18 cellular contexts compared by ENCODE assay signal in the genomic region with DNA sequence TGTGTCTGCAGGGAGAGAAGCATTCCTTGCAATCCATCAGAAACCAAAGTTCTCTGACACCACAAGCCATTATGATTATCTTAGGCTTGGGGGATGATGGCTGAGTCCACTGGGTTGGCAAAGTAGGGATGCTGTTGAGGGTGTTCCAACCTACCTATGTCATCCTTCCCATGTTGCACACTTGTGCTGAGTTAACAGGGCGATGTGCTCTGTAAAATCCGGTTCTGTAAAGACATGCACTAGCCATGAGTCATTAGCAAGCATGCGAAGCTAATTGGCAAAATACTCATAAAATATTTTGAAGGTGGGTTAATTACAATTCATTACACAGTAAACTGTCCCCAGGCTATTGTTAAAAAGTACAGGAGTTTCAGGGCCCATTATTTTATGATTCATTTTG.
DNase-seq lines count a peak whose midpoint lies in the region; ATAC-seq, FAIRE-seq and TF ChIP-seq lines count a peak whose summit lies in the region.
"Had no signal": no experiment of that assay in that cellular context is flagged by ENCODE, and none has a peak within 500 bp of the region (broad histone marks: within the 10 kb centered on the region; RNA-seq: fewer than 3 reads in every experiment).

No MANE protein-coding gene starts in this region.

- H3F3A ChIP-seq in smooth muscle cell (ENCODE audit: low read depth), result peaks cover 3% of the 10 kb centered on the region

- TF ChIP-seq POLR2A in esophagus squamous epithelium (IDR thresholded peaks at IDR 0.05), result no peak

- H3K79me2 ChIP-seq in astrocyte (ENCODE audit: insufficient read depth, low read length) (no peaks in the 10 kb centered on the region), smooth muscle cell (ENCODE audit: low read depth) (no peaks in the 10 kb centered on the region)

- H2AFZ ChIP-seq in astrocyte (ENCODE audit: low read depth, low read length), result no peak overlapping the region
- H2AFZ ChIP-seq in smooth muscle cell (ENCODE audit: low read depth), result no peak overlapping the region

- no peak overlapping the region for H3K27ac Mint-ChIP-seq in astrocyte (ENCODE audit: unreplicated experiment)
- H3K27ac Mint-ChIP-seq: activated B cell treated with CpG ODN at 0.5 μM for 24 hours, IgD-negative memory B cell had no signal

- intact Hi-C loops in esophagus squamous epithelium (cut with DNase I), result no loop called here

- peaks cover 11% of the 10 kb centered on the region for H3K4me1 Mint-ChIP-seq in astrocyte (ENCODE audit: low read depth, unreplicated experiment)
- H3K4me1 Mint-ChIP-seq: activated B cell treated with CpG ODN at 0.5 μM for 24 hours had no signal

- no peaks in the 10 kb centered on the region for H3K9me3 Mint-ChIP-seq in astrocyte (ENCODE audit: unreplicated experiment)

- no peak for ATAC-seq in GM18861 (IDR thresholded peaks at IDR 0.05; ENCODE audit: unreplicated experiment)

- H3K27me3 ChIP-seq in astrocyte (ENCODE audit: insufficient read depth, low read length), result no peaks in the 10 kb centered on the region
- no peaks in the 10 kb centered on the region for H3K27me3 ChIP-seq in smooth muscle cell (ENCODE audit: low read depth)
- no peaks in the 10 kb centered on the region for H3K27me3 ChIP-seq in esophagus squamous epithelium
- H3K27me3 ChIP-seq: adrenal gland, thyroid gland had no signal

- TF ChIP-seq CTCF in astrocyte (IDR thresholded peaks at IDR 0.05; ENCODE audit: insufficient read depth, low read depth, low read length), result no peak
- TF ChIP-seq CTCF in foreskin fibroblast (IDR thresholded peaks at IDR 0.05; ENCODE audit: low read depth, low read length), result no peak
- TF ChIP-seq CTCF in smooth muscle cell (IDR thresholded peaks at IDR 0.05; ENCODE audit: borderline replicate concordance, insufficient read depth, poor library complexity, severe bottlenecking), result no peak
- no peak for TF ChIP-seq CTCF in esophagus squamous epithelium (IDR thresholded peaks at IDR 0.05)

- H3K4me2 ChIP-seq in astrocyte (ENCODE audit: low read length) (no peak overlapping the region), smooth muscle cell (no peak overlapping the region)

- H3K27me3 Mint-ChIP-seq in astrocyte (ENCODE audit: low read depth, unreplicated experiment), result peaks cover 4% of the 10 kb centered on the region
- H3K27me3 Mint-ChIP-seq: IgD-negative memory B cell had no signal

- WGBS in smooth muscle cell (ENCODE audit: low lambda C conversion rate), result 18% methylated on average over 3 of the region's 3 CpGs
- 25 to 64% methylated on average over 3 of the region's 3 CpGs for WGBS in esophagus squamous epithelium, 2 donors

- H3K36me3 Mint-ChIP-seq in astrocyte (ENCODE audit: low read depth, unreplicated experiment), result no peaks in the 10 kb centered on the region

- H3K4me1 ChIP-seq in astrocyte (ENCODE audit: insufficient read depth, low read length), result no peaks in the 10 kb centered on the region
- H3K4me1 ChIP-seq in smooth muscle cell (ENCODE audit: low read depth), result peaks cover 19% of the 10 kb centered on the region
- H3K4me1 ChIP-seq in esophagus squamous epithelium, result peaks cover 0 to 16% (median 0%) of the 10 kb centered on the region in 3 donors
- H3K4me1 ChIP-seq: adrenal gland, left ventricle myocardium inferior, thyroid gland had no signal

- H3K36me3 ChIP-seq in astrocyte (ENCODE audit: insufficient read depth, low read length), result no peaks in the 10 kb centered on the region
- no peaks in the 10 kb centered on the region for H3K36me3 ChIP-seq in smooth muscle cell (ENCODE audit: low read depth)
- H3K36me3 ChIP-seq in esophagus squamous epithelium, result no peaks in the 10 kb centered on the region
- H3K36me3 ChIP-seq: adrenal gland, left ventricle myocardium inferior, thyroid gland had no signal

- H3K9ac ChIP-seq in astrocyte (ENCODE audit: low read length) (no peak overlapping the region), smooth muscle cell (ENCODE audit: low read depth) (no peak overlapping the region)

- DNase-seq in H4 (ENCODE audit: low spot score), result peak; percentile 22
- DNase-seq in astrocyte (ENCODE audit: low read depth), result peak; percentile 75
- DNase-seq in foreskin fibroblast, result peak; percentile 3 to 51
- DNase-seq in smooth muscle cell (lab: John Stamatoyannopoulos, UW; ENCODE audit: unreplicated experiment), result no peak
- no peak for DNase-seq in esophagus squamous epithelium (lab: John Stamatoyannopoulos, UW)
- no peak for DNase-seq in activated T-cell treated with anti-CD3 and anti-CD28 coated beads, Interleukin-2, amount 50 U/mL, for 1 hour
- DNase-seq: activated B cell treated with CpG ODN at 0.5 μM for 24 hours, adrenal gland, DMS153, hippocampal formation, left ventricle myocardium inferior, NCI-H1048, NCI-H2171, T-helper 1 cell, thyroid gland had no signal

- no peak overlapping the region for H3K4me3 Mint-ChIP-seq in astrocyte (ENCODE audit: unreplicated experiment)
- H3K4me3 Mint-ChIP-seq: activated B cell treated with CpG ODN at 0.5 μM for 24 hours, IgD-negative memory B cell had no signal

- H4K20me1 ChIP-seq in astrocyte (ENCODE audit: insufficient read depth, low read length), result no peaks in the 10 kb centered on the region
- no peaks in the 10 kb centered on the region for H4K20me1 ChIP-seq in smooth muscle cell (ENCODE audit: low read depth)

- H3K4me3 ChIP-seq in astrocyte (ENCODE audit: insufficient read depth, low read depth, low read length) (no peak overlapping the region), foreskin fibroblast (ENCODE audit: low read depth in 1 of 2, low read length in 2 of 2) (no peak overlapping the region), smooth muscle cell (no peak overlapping the region), esophagus squamous epithelium (no peak overlapping the region)
- H3K4me3 ChIP-seq: adrenal gland, left ventricle myocardium inferior, thyroid gland had no signal

- H3K9me3 ChIP-seq in astrocyte (ENCODE audit: insufficient read depth, low read depth, low read length) (no peaks in the 10 kb centered on the region), smooth muscle cell (replicated peaks; ENCODE audit: low read depth) (no peaks in the 10 kb centered on the region), esophagus squamous epithelium (no peaks in the 10 kb centered on the region)
- H3K9me3 ChIP-seq: adrenal gland, left ventricle myocardium inferior, thyroid gland had no signal

- no peak for FAIRE-seq in astrocyte (lab: Jason Lieb, UNC)

- no peak overlapping the region for H3K27ac ChIP-seq in astrocyte (ENCODE audit: low read depth, low read length)
- H3K27ac ChIP-seq in smooth muscle cell (ENCODE audit: low read depth), result peak overlapping the region; percentile 57
- no peak overlapping the region for H3K27ac ChIP-seq in esophagus squamous epithelium
- H3K27ac ChIP-seq: adrenal gland, C4-2B, left ventricle myocardium inferior, thyroid gland had no signal

Comparison
In these comparisons a context has a peak if more than half of its experiments do, and no peak if none do; other contexts are left out.
1. DNase-seq: peak in H4 (single experiment), astrocyte (single experiment) and foreskin fibroblast (2 of 2); none in smooth muscle cell (single experiment), esophagus squamous epithelium (single experiment) and activated T-cell treated with anti-CD3 and anti-CD28 coated beads, Interleukin-2, amount 50 U/mL, for 1 hour (single experiment).